In genomic region chr15:80744411-80744810, GRCh38 we compare ENCODE assay signal across 27 cellular contexts. TPM values are rescaled to one million over a fixed set of nuclear protein-coding genes. Genes with fewer than 3 reads are reported as not detected.
DNase-seq lines count a peak whose midpoint lies in the region; ATAC-seq, FAIRE-seq and TF ChIP-seq lines count a peak whose summit lies in the region.
"Had no signal": no experiment of that assay in that cellular context is flagged by ENCODE, and none has a peak within 500 bp of the region (broad histone marks: within the 10 kb centered on the region; RNA-seq: fewer than 3 reads in every experiment).

No MANE protein-coding gene starts in this region.

- H3K36me3 ChIP-seq in GM23248 (ENCODE audit: low read depth): no peaks in the 10 kb centered on the region
- no peaks in the 10 kb centered on the region for H3K36me3 ChIP-seq in astrocyte (ENCODE audit: insufficient read depth, low read length)
- no peaks in the 10 kb centered on the region for H3K36me3 ChIP-seq in iPS-20b (ENCODE audit: insufficient read depth, low read depth, low read length)
- H3K36me3 ChIP-seq: adrenal gland had no signal

- no peaks in the 10 kb centered on the region for H3K9me3 ChIP-seq in GM23248 (ENCODE audit: low read depth)
- no peaks in the 10 kb centered on the region for H3K9me3 ChIP-seq in astrocyte (ENCODE audit: insufficient read depth, low read depth, low read length)
- no peaks in the 10 kb centered on the region for H3K9me3 ChIP-seq in iPS-20b (ENCODE audit: insufficient read depth, low read depth, low read length)
- H3K9me3 ChIP-seq: adrenal gland, Peyer's patch had no signal

- no peak overlapping the region for H3K27ac Mint-ChIP-seq in astrocyte (ENCODE audit: unreplicated experiment)
- H3K27ac Mint-ChIP-seq in osteocyte (ENCODE audit: unreplicated experiment): peak overlapping the region; percentile 89
- no peak overlapping the region for H3K27ac Mint-ChIP-seq in activated T-helper 17 cell treated with anti-CD3 and anti-CD28 coated beads, Interleukin-2, amount 50 U/mL, for 72 hours
- H3K27ac Mint-ChIP-seq: activated CD4-positive, alpha-beta T cell treated with anti-CD3 and anti-CD28 coated beads for 36 hours had no signal

- H3K36me3 Mint-ChIP-seq in astrocyte (ENCODE audit: low read depth, unreplicated experiment) (no peaks in the 10 kb centered on the region), osteocyte (ENCODE audit: unreplicated experiment) (peaks cover 22% of the 10 kb centered on the region)
- no peaks in the 10 kb centered on the region for H3K36me3 Mint-ChIP-seq in activated T-helper 17 cell treated with anti-CD3 and anti-CD28 coated beads, Interleukin-2, amount 50 U/mL, for 72 hours (ENCODE audit: low read depth)

- H3K79me2 ChIP-seq in GM23248 (ENCODE audit: insufficient read depth): peaks cover 84% of the 10 kb centered on the region
- peaks cover 31% of the 10 kb centered on the region for H3K79me2 ChIP-seq in astrocyte (ENCODE audit: insufficient read depth, low read length)

- H3K4me3 Mint-ChIP-seq in astrocyte (ENCODE audit: unreplicated experiment) (no peak overlapping the region), osteocyte (ENCODE audit: unreplicated experiment) (no peak overlapping the region)
- no peak overlapping the region for H3K4me3 Mint-ChIP-seq in activated T-helper 17 cell treated with anti-CD3 and anti-CD28 coated beads, Interleukin-2, amount 50 U/mL, for 72 hours
- H3K4me3 Mint-ChIP-seq: activated CD4-positive, alpha-beta T cell treated with anti-CD3 and anti-CD28 coated beads for 36 hours; CD4-positive, alpha-beta memory T cell had no signal

- FAIRE-seq in astrocyte (lab: Jason Lieb, UNC): no peak
- FAIRE-seq: GM12892, urothelium cell line had no signal

- peak overlapping the region; percentile 1; the same call in 1 of the 2 replicates for H2AFZ ChIP-seq in GM23248
- no peak overlapping the region for H2AFZ ChIP-seq in astrocyte (ENCODE audit: low read depth, low read length)

- peaks cover 7% of the 10 kb centered on the region for H3K4me1 Mint-ChIP-seq in astrocyte (ENCODE audit: low read depth, unreplicated experiment)
- peaks cover 56% of the 10 kb centered on the region for H3K4me1 Mint-ChIP-seq in osteocyte (ENCODE audit: unreplicated experiment)
- H3K4me1 Mint-ChIP-seq in activated T-helper 17 cell treated with anti-CD3 and anti-CD28 coated beads, Interleukin-2, amount 50 U/mL, for 72 hours: no peaks in the 10 kb centered on the region
- H3K4me1 Mint-ChIP-seq: activated CD4-positive, alpha-beta T cell treated with anti-CD3 and anti-CD28 coated beads for 36 hours; CD4-positive, alpha-beta memory T cell had no signal

- in situ Hi-C loops in GM23248 (cut with MboI): no loop called here

- H3K27me3 ChIP-seq in GM23248 (replicated peaks; ENCODE audit: insufficient read depth) (no peaks in the 10 kb centered on the region), astrocyte (ENCODE audit: insufficient read depth, low read length) (no peaks in the 10 kb centered on the region), iPS-20b (ENCODE audit: insufficient read depth, low read length) (no peaks in the 10 kb centered on the region)
- H3K27me3 ChIP-seq: adrenal gland, Peyer's patch had no signal

- H4K20me1 ChIP-seq in GM23248 (ENCODE audit: insufficient read depth) (no peaks in the 10 kb centered on the region), astrocyte (ENCODE audit: insufficient read depth, low read length) (peaks cover 30% of the 10 kb centered on the region)

- H3K9me2 ChIP-seq in GM23248 (ENCODE audit: insufficient read depth): no peaks in the 10 kb centered on the region

- 93 to 97% methylated on average over 6 of the region's 6 CpGs for WGBS in GM23248 (ENCODE audit: low coverage in 1 of 2, low lambda C conversion rate in 2 of 2, missing lambda C conversion rate in 2 of 2), 2 experiments

- no peaks in the 10 kb centered on the region for H3K27me3 Mint-ChIP-seq in astrocyte (ENCODE audit: low read depth, unreplicated experiment)
- H3K27me3 Mint-ChIP-seq in osteocyte (ENCODE audit: unreplicated experiment): no peaks in the 10 kb centered on the region
- H3K27me3 Mint-ChIP-seq in activated T-helper 17 cell treated with anti-CD3 and anti-CD28 coated beads, Interleukin-2, amount 50 U/mL, for 72 hours: no peaks in the 10 kb centered on the region
- H3K27me3 Mint-ChIP-seq: activated CD4-positive, alpha-beta T cell treated with anti-CD3 and anti-CD28 coated beads for 36 hours had no signal

- no peak for DNase-seq in GM23248
- peak; percentile 5 for DNase-seq in astrocyte (ENCODE audit: low read depth)
- DNase-seq in osteocyte (ENCODE audit: extremely low spot score, unreplicated experiment): no peak
- DNase-seq in inferior parietal cortex (ENCODE audit: extremely low spot score): no peak
- no peak for DNase-seq in NCI-H446 treated with DMSO at 0.1 percent for 48 hours (lab: John Stamatoyannopoulos, UW)
- DNase-seq: ACHN; activated CD4-positive, alpha-beta T cell treated with anti-CD3 and anti-CD28 coated beads for 36 hours; activated gamma-delta T cell; adrenal gland; CD4-positive, alpha-beta memory T cell; central memory CD4-positive, alpha-beta T cell; left ventricle myocardium superior; MM.1S; NCI-H1436 treated with DMSO at 0.1 percent for 48 hours; Peyer's patch; posterior cingulate gyrus; stimulated activated CD4-positive, alpha-beta T cell treated with anti-CD3 and anti-CD28 coated beads, Interleukin-4, amount 100 ng/mL, for 24 hours; T1000 had no signal

- no peak overlapping the region for H3K4me3 ChIP-seq in GM23248
- no peak overlapping the region for H3K4me3 ChIP-seq in astrocyte (ENCODE audit: insufficient read depth, low read depth, low read length)
- H3K4me3 ChIP-seq in iPS-20b (ENCODE audit: low read length): peak overlapping the region; percentile 30; the same call in 1 of the 2 replicates
- H3K4me3 ChIP-seq: adrenal gland, Peyer's patch, SK-N-MC, skin epidermis had no signal

- peak overlapping the region; percentile 59 for H3K4me2 ChIP-seq in GM23248 (ENCODE audit: unreplicated experiment)
- H3K4me2 ChIP-seq in astrocyte (ENCODE audit: low read length): peak overlapping the region; percentile 45

- peak overlapping the region; percentile 19; the same call in 1 of the 2 replicates for H3K9ac ChIP-seq in GM23248
- H3K9ac ChIP-seq in astrocyte (ENCODE audit: low read length): no peak overlapping the region
- peak overlapping the region; percentile 0; the same call in 1 of the 2 replicates for H3K9ac ChIP-seq in iPS-20b (ENCODE audit: low read depth, low read length)

- ATAC-seq in GM21619 (IDR thresholded peaks at IDR 0.05; ENCODE audit: unreplicated experiment): no peak
- ATAC-seq in activated T-helper 17 cell treated with anti-CD3 and anti-CD28 coated beads, Interleukin-2, amount 50 U/mL, for 72 hours (replicated peaks): no peak
- ATAC-seq: activated CD4-positive, alpha-beta T cell treated with anti-CD3 and anti-CD28 coated beads for 36 hours; HCT116; left ventricle myocardium superior had no signal

- peaks cover 20% of the 10 kb centered on the region for H3F3A ChIP-seq in GM23248 (ENCODE audit: insufficient read depth)

- H3K4me1 ChIP-seq in GM23248 (ENCODE audit: insufficient read depth) (peaks cover 15% of the 10 kb centered on the region), astrocyte (ENCODE audit: insufficient read depth, low read length) (no peaks in the 10 kb centered on the region), iPS-20b (ENCODE audit: insufficient read depth, low read length) (peaks cover 25% of the 10 kb centered on the region)
- H3K4me1 ChIP-seq: Peyer's patch had no signal

- no peak for TF ChIP-seq CTCF in astrocyte (IDR thresholded peaks at IDR 0.05; ENCODE audit: insufficient read depth, low read depth, low read length)
- no peak for TF ChIP-seq CTCF in osteocyte (IDR thresholded peaks at IDR 0.05)

- H3K27ac ChIP-seq in GM23248 (peak overlapping the region; percentile 69), astrocyte (ENCODE audit: low read depth, low read length) (no peak overlapping the region), iPS-20b (ENCODE audit: low read length) (no peak overlapping the region)
- H3K27ac ChIP-seq: HL-60, Peyer's patch, SK-N-MC had no signal

- H3K9me3 Mint-ChIP-seq in astrocyte (ENCODE audit: unreplicated experiment): peaks cover 7% of the 10 kb centered on the region
- peaks cover 9% of the 10 kb centered on the region for H3K9me3 Mint-ChIP-seq in osteocyte (ENCODE audit: unreplicated experiment)
- H3K9me3 Mint-ChIP-seq in activated T-helper 17 cell treated with anti-CD3 and anti-CD28 coated beads, Interleukin-2, amount 50 U/mL, for 72 hours: peaks cover 3% of the 10 kb centered on the region

RNA-seq across cellular contexts. Expression of gene CEMIP, which starts 34.8 kb away (rescaled TPM):
- 213 and 232 TPM in 2 replicates for total RNA-seq in GM23248 (2014; rRNA removed; shearing (Covaris generic))
- 134 and 137 TPM in 2 replicates for polyA plus RNA-seq in GM23248 (2016; fragmentation: Nextera tagmentation; extraction: Ambion mirVana)
- total RNA-seq in astrocyte: 3.6 and 5.5 TPM in 2 replicates
- 445 and 457 TPM in 2 replicates for total RNA-seq in osteocyte
- under 1 TPM; 0.04 to 0.05 TPM for total RNA-seq in activated T-helper 17 cell treated with anti-CD3 and anti-CD28 coated beads, Interleukin-2, amount 50 U/mL, for 72 hours
- total RNA-seq: left ventricle myocardium superior had no signal

RNA-seq across cellular contexts. Expression of gene ABHD17C, which starts 49.3 kb away (rescaled TPM):
- total RNA-seq in GM23248 (2014; rRNA removed; shearing (Covaris generic)): 3.8 and 8.3 TPM in 2 replicates
- 2.1 and 2.2 TPM in 2 replicates for polyA plus RNA-seq in GM23248 (2016; fragmentation: Nextera tagmentation; extraction: Ambion mirVana)
- total RNA-seq in astrocyte: 9.5 and 10.2 TPM in 2 replicates
- 14.4 and 17.7 TPM in 2 replicates for total RNA-seq in osteocyte
- total RNA-seq in activated T-helper 17 cell treated with anti-CD3 and anti-CD28 coated beads, Interleukin-2, amount 50 U/mL, for 72 hours: 1 to 10 TPM; 6.2 to 6.4 TPM

Comparison
In these comparisons a context has a peak if more than half of its experiments do, and no peak if none do; other contexts are left out.
1. RNA of gene CEMIP, which starts 34.8 kb away (total RNA-seq): 445 to 457 TPM in osteocyte and 213 to 232 TPM in GM23248; 3.6 to 5.5 TPM in astrocyte and 0.04 to 0.05 TPM in activated T-helper 17 cell treated with anti-CD3 and anti-CD28 coated beads, Interleukin-2, amount 50 U/mL, for 72 hours; every median in the first group is over 10 times any median in the second.